Comparison of ENCODE assay signal across 9 cellular contexts in genomic region chr15:64462492-64462891, GRCh38. TPM values are rescaled to one million over a fixed set of nuclear protein-coding genes. Genes with fewer than 3 reads are reported as not detected.
DNase-seq lines count a peak whose midpoint lies in the region; ATAC-seq and TF ChIP-seq lines count a peak whose summit lies in the region.
"Had no signal": no experiment of that assay in that cellular context is flagged by ENCODE, and none has a peak within 500 bp of the region (broad histone marks: within the 10 kb centered on the region; RNA-seq: fewer than 3 reads in every experiment).

No MANE protein-coding gene starts in this region.

- peaks cover 10% of the 10 kb centered on the region; the same call in 1 of the 2 replicates for H4K20me1 ChIP-seq in PC-3 (ENCODE audit: low read length)

- H3K27me3 Mint-ChIP-seq in effector memory CD8-positive, alpha-beta T cell: no peaks in the 10 kb centered on the region
- no peaks in the 10 kb centered on the region for H3K27me3 Mint-ChIP-seq in osteocyte (ENCODE audit: unreplicated experiment)

- H3K4me3 ChIP-seq in GM12865 (ENCODE audit: low read depth, low read length): peak overlapping the region; percentile 83
- peak overlapping the region; percentile 68; the same call in 1 of the 2 replicates for H3K4me3 ChIP-seq in PC-3 (ENCODE audit: low read length)

- H3K27ac Mint-ChIP-seq in effector memory CD8-positive, alpha-beta T cell: peak overlapping the region in 1 of 2 donors; percentile 77
- no peak overlapping the region for H3K27ac Mint-ChIP-seq in osteocyte (ENCODE audit: unreplicated experiment)

- intact Hi-C loops in PC-3 (cut with micrococcal nuclease): no loop called here

- H3K4me2 ChIP-seq in PC-3 (ENCODE audit: low read length): peak overlapping the region; percentile 78; the same call in 1 of the 2 replicates

- no peaks in the 10 kb centered on the region for H3K27me3 ChIP-seq in PC-3 (ENCODE audit: low read length)

- H3F3A ChIP-seq in PC-3 (ENCODE audit: low read length, unreplicated experiment): no peaks in the 10 kb centered on the region

- peaks cover 38 to 60% of the 10 kb centered on the region in 2 donors for H3K4me1 Mint-ChIP-seq in effector memory CD8-positive, alpha-beta T cell (ENCODE audit: low read depth in 2 of 2)
- H3K4me1 Mint-ChIP-seq in osteocyte (ENCODE audit: unreplicated experiment): peaks cover 47% of the 10 kb centered on the region

- H3K9ac ChIP-seq in PC-3 (ENCODE audit: low read length): no peak overlapping the region

- POLR2A ChIA-PET in PC-3 (lab: Charles Lee; ENCODE audit: unreplicated experiment): no interaction called here

- H3K9me3 Mint-ChIP-seq in effector memory CD8-positive, alpha-beta T cell: no peaks in the 10 kb centered on the region
- no peaks in the 10 kb centered on the region for H3K9me3 Mint-ChIP-seq in osteocyte (ENCODE audit: unreplicated experiment)

- no TSS peak for BruUV-seq in PC-3 (replicated peaks; lab: Mats Ljungman, UMichigan)

- no peak for DNase-seq in GM12865 (ENCODE audit: low read depth)
- no peak for DNase-seq in PC-3
- DNase-seq in effector memory CD8-positive, alpha-beta T cell: no peak
- no peak for DNase-seq in osteocyte (ENCODE audit: extremely low spot score, unreplicated experiment)
- no peak for DNase-seq in Kasumi-1 (lab: John Stamatoyannopoulos, UW)
- no peak for DNase-seq in DMS79 (lab: John Stamatoyannopoulos, UW)
- DNase-seq in CD1c-positive myeloid dendritic cell (ENCODE audit: extremely low spot score): no peak
- DNase-seq: GDM1 had no signal

- TF ChIP-seq CTCF in GM12865 (IDR thresholded peaks at IDR 0.05; ENCODE audit: insufficient read depth, low read depth, low read length, missing control alignments): no peak
- TF ChIP-seq CTCF in PC-3 (conservative IDR thresholded peaks at IDR 0.05; ENCODE audit: low read depth, low read length): no peak
- TF ChIP-seq CTCF in osteocyte (IDR thresholded peaks at IDR 0.05): no peak

- no peaks in the 10 kb centered on the region for H3K9me2 ChIP-seq in PC-3 (replicated peaks; ENCODE audit: low read length)

- H3K79me2 ChIP-seq in PC-3 (ENCODE audit: low read length): peaks cover 56% of the 10 kb centered on the region

- H3K4me1 ChIP-seq in PC-3 (ENCODE audit: insufficient read depth, low read length): peaks cover 24% of the 10 kb centered on the region

- peaks cover 5% of the 10 kb centered on the region for H3K36me3 Mint-ChIP-seq in effector memory CD8-positive, alpha-beta T cell (ENCODE audit: insufficient read depth)
- peaks cover 1% of the 10 kb centered on the region for H3K36me3 Mint-ChIP-seq in osteocyte (ENCODE audit: unreplicated experiment)

- CTCF ChIA-PET in PC-3 (lab: Charles Lee): no interaction called here

- H3K4me3 Mint-ChIP-seq in effector memory CD8-positive, alpha-beta T cell: peak overlapping the region; percentile 92 to 94
- peak overlapping the region; percentile 78 for H3K4me3 Mint-ChIP-seq in osteocyte (ENCODE audit: unreplicated experiment)

- H3K9me3 ChIP-seq in PC-3 (ENCODE audit: low read length): no peaks in the 10 kb centered on the region

- no peaks in the 10 kb centered on the region for H3K36me3 ChIP-seq in PC-3 (ENCODE audit: low read depth, low read length)

- no peak overlapping the region for H3K27ac ChIP-seq in PC-3 (ENCODE audit: low read length)

- ATAC-seq in PC-3 (no peak), HG03521 (IDR thresholded peaks at IDR 0.05; ENCODE audit: unreplicated experiment) (no peak)
- no peak for ATAC-seq in effector memory CD8-positive, alpha-beta T cell (replicated peaks)

- no peak overlapping the region for H2AFZ ChIP-seq in PC-3 (ENCODE audit: low read length)

RNA-seq across cellular contexts. Expression of gene ZNF609, which starts 2.1 kb away (rescaled TPM):
- total RNA-seq in PC-3 (2014; rRNA removed) (9.9 and 15.4 TPM in 2 replicates), osteocyte (31.7 and 35.1 TPM in 2 replicates)
